In the genomic region with DNA sequence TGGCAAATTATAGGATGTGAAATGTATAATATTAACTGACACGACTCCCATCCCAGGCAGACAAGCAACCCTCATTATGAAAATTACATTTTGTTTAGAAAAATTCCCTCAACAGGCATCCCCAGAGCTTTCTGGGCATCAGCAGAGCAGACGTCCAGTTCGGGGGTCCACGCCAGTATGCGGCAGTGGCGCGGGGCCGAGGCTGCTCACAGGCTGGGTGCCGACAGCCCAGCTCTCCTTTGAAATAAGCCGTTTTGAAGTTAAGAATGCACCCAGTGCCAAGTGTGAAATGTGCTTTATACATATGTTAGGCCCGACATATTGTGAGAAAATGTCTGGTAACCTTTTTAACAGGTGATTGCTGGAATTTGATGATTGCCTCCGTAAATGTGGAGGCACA, we compare ENCODE assay signal across 23 cellular contexts. TPM values are rescaled to one million over a fixed set of nuclear protein-coding genes. Genes with fewer than 3 reads are reported as not detected.
A peak's percentile ranks its signal among the peaks of the same experiment; 100 is the strongest.
DNase-seq lines count a peak whose midpoint lies in the region; ATAC-seq and TF ChIP-seq lines count a peak whose summit lies in the region.
"Had no signal": no experiment of that assay in that cellular context is flagged by ENCODE, and none has a peak within 500 bp of the region (broad histone marks: within the 10 kb centered on the region; RNA-seq: fewer than 3 reads in every experiment).

No MANE protein-coding gene starts in this region.

- no peak overlapping the region for H3K4me3 Mint-ChIP-seq in stimulated activated naive CD8-positive, alpha-beta T cell treated with anti-CD3 and anti-CD28 coated beads, Interleukin-15, amount 100 ng/mL, for 72 hours
- H3K4me3 Mint-ChIP-seq: CD14-positive monocyte; CD4-positive, alpha-beta T cell; CD8-positive, alpha-beta memory T cell; GM23338; H9 had no signal

- H3K4me3 ChIP-seq in right atrium auricular region = no peak overlapping the region
- H3K4me3 ChIP-seq in mesenchymal stem cell (ENCODE audit: insufficient read depth in 1 of 2, low read depth in 1 of 2, low read length in 2 of 2) = no peak overlapping the region
- H3K4me3 ChIP-seq in neuronal stem cell (ENCODE audit: low read length in 2 of 2) = no peak overlapping the region
- H3K4me3 ChIP-seq: A549; BLaER1 treated with 17β-estradiol and CSF1 and Interleukin-3, amounts not matched to agents 10 nM and 100 nM; GM23338 had no signal

- H3K4me2 ChIP-seq in mesenchymal stem cell (ENCODE audit: low read length, poor library complexity, severe bottlenecking) (no peak overlapping the region), neuronal stem cell (ENCODE audit: insufficient read depth, low read length, poor library complexity, severe bottlenecking) (no peak overlapping the region)
- H3K4me2 ChIP-seq: A549; BLaER1 treated with 17β-estradiol and CSF1 and Interleukin-3, amounts not matched to agents 10 nM and 100 nM; GM23338 had no signal

- DNase-seq in right atrium auricular region (ENCODE audit: low spot score) = peak; percentile 11
- no peak for DNase-seq in Right ventricle myocardium inferior (ENCODE audit: missing footprints)
- no peak for DNase-seq in mesenchymal stem cell
- DNase-seq in neuronal stem cell (ENCODE audit: low spot score) = no peak
- DNase-seq in stimulated activated naive CD8-positive, alpha-beta T cell treated with anti-CD3 and anti-CD28 coated beads, Interleukin-15, amount 100 ng/mL, for 72 hours = no peak
- DNase-seq in stimulated activated CD8-positive, alpha-beta memory T cell treated with anti-CD3 and anti-CD28 coated beads, Interleukin-4, amount 100 ng/mL, for 48 hours = no peak
- DNase-seq: 8988T; ACHN; AML-193; BE2C; CD4-positive, alpha-beta T cell; DMS 273 treated with DMSO at 0.1 percent for 48 hours; DMS79; EL; GDM1; H9 had no signal

- no peak overlapping the region for H3K4ac ChIP-seq in mesenchymal stem cell (ENCODE audit: low read depth in 1 of 2, low read length in 2 of 2)
- no peak overlapping the region for H3K4ac ChIP-seq in neuronal stem cell (ENCODE audit: low read length)

- H2BK12ac ChIP-seq in mesenchymal stem cell (ENCODE audit: low read length in 2 of 2) (no peak overlapping the region), neuronal stem cell (ENCODE audit: low read length) (no peak overlapping the region)

- H3K27ac ChIP-seq in right atrium auricular region (no peak overlapping the region), mesenchymal stem cell (ENCODE audit: low read length, poor library complexity, severe bottlenecking) (no peak overlapping the region), neuronal stem cell (replicated peaks; ENCODE audit: low read length) (no peak overlapping the region)
- H3K27ac ChIP-seq: A549; BLaER1 treated with 17β-estradiol and CSF1 and Interleukin-3, amounts not matched to agents 10 nM and 100 nM had no signal

- H3K4me1 ChIP-seq in right atrium auricular region (no peaks in the 10 kb centered on the region), mesenchymal stem cell (ENCODE audit: control insufficient read depth, insufficient read depth, low read depth, low read length) (peaks cover 5% of the 10 kb centered on the region), neuronal stem cell (ENCODE audit: control insufficient read depth in 2 of 2, insufficient read depth in 1 of 2, low read depth in 1 of 2, low read length in 2 of 2) (peaks cover 2 to 7% of the 10 kb centered on the region in 2 donors)
- H3K4me1 ChIP-seq: A549; BE2C; BLaER1 treated with 17β-estradiol and CSF1 and Interleukin-3, amounts not matched to agents 10 nM and 100 nM had no signal

- H2BK15ac ChIP-seq in mesenchymal stem cell (ENCODE audit: low read depth, poor library complexity, severe bottlenecking) (no peak overlapping the region), neuronal stem cell (ENCODE audit: low read length) (no peak overlapping the region)

- no peak overlapping the region for H3K18ac ChIP-seq in mesenchymal stem cell (ENCODE audit: low read depth in 1 of 2, low read length in 2 of 2)
- no peak overlapping the region for H3K18ac ChIP-seq in neuronal stem cell (ENCODE audit: low read length)

- intact Hi-C loops in Right ventricle myocardium inferior (cut with DNase I) = no loop called here

- 99% methylated on average over 12 of the region's 12 CpGs for WGBS in mesenchymal stem cell
- no CpG with 5 or more reads among the region's 12 CpGs for WGBS in neuronal stem cell (ENCODE audit: extremely low coverage in 2 of 2, insufficient read length in 2 of 2, insufficient replicate concordance in 1 of 2), 2 donors

- H3K14ac ChIP-seq in mesenchymal stem cell (ENCODE audit: low read length in 2 of 2) (no peak overlapping the region), neuronal stem cell (ENCODE audit: low read length) (no peak overlapping the region)

- no peak overlapping the region for H3K9ac ChIP-seq in mesenchymal stem cell (ENCODE audit: low read length)
- no peak overlapping the region for H3K9ac ChIP-seq in neuronal stem cell (ENCODE audit: low read depth, low read length, poor library complexity)
- H3K9ac ChIP-seq: BLaER1 treated with 17β-estradiol and CSF1 and Interleukin-3, amounts not matched to agents 10 nM and 100 nM had no signal

- ATAC-seq in Right ventricle myocardium inferior = no peak
- ATAC-seq in stimulated activated naive CD8-positive, alpha-beta T cell treated with anti-CD3 and anti-CD28 coated beads, Interleukin-15, amount 100 ng/mL, for 72 hours = no peak
- ATAC-seq in HG03097 (IDR thresholded peaks at IDR 0.05; ENCODE audit: low FRiP score, unreplicated experiment) = no peak
- ATAC-seq: A549, GM23338, HCT116 had no signal

- TF ChIP-seq CTCF in right atrium auricular region (IDR thresholded peaks at IDR 0.05) = no peak

- H3K27ac Mint-ChIP-seq in stimulated activated naive CD8-positive, alpha-beta T cell treated with anti-CD3 and anti-CD28 coated beads, Interleukin-15, amount 100 ng/mL, for 72 hours = peak overlapping the region in 1 of 2 donors; percentile 80
- H3K27ac Mint-ChIP-seq: CD4-positive, alpha-beta T cell; CD8-positive, alpha-beta memory T cell; GM23338 had no signal

- no peaks in the 10 kb centered on the region for H3K9me3 Mint-ChIP-seq in stimulated activated naive CD8-positive, alpha-beta T cell treated with anti-CD3 and anti-CD28 coated beads, Interleukin-15, amount 100 ng/mL, for 72 hours
- H3K9me3 Mint-ChIP-seq: CD14-positive monocyte; CD4-positive, alpha-beta T cell; CD8-positive, alpha-beta memory T cell; H9 had no signal

- H3K79me1 ChIP-seq in mesenchymal stem cell (replicated peaks; ENCODE audit: low read length, poor library complexity, severe bottlenecking) = peaks cover 20% of the 10 kb centered on the region
- H3K79me1 ChIP-seq in neuronal stem cell (ENCODE audit: low read depth, low read length) = no peaks in the 10 kb centered on the region

- H4K8ac ChIP-seq in mesenchymal stem cell (ENCODE audit: low read length) = no peak overlapping the region
- no peak overlapping the region for H4K8ac ChIP-seq in neuronal stem cell (ENCODE audit: low read depth, low read length)

- H4K91ac ChIP-seq in mesenchymal stem cell (ENCODE audit: low read length) = no peak overlapping the region
- no peak overlapping the region for H4K91ac ChIP-seq in neuronal stem cell (ENCODE audit: low read depth, low read length, poor library complexity)

- H2AFZ ChIP-seq in mesenchymal stem cell (ENCODE audit: low read depth, low read length) (no peak overlapping the region), neuronal stem cell (ENCODE audit: low read length) (no peak overlapping the region)
- H2AFZ ChIP-seq: GM23338 had no signal

- H3K9me3 ChIP-seq in right atrium auricular region = no peaks in the 10 kb centered on the region
- H3K9me3 ChIP-seq in mesenchymal stem cell (ENCODE audit: control insufficient read depth, low read length) = no peaks in the 10 kb centered on the region
- H3K9me3 ChIP-seq in neuronal stem cell (replicated peaks in 1 of 2; ENCODE audit: control insufficient read depth in 2 of 2, insufficient read depth in 1 of 2, low read depth in 1 of 2, low read length in 2 of 2) = peaks cover 3 to 5% of the 10 kb centered on the region in 2 donors
- H3K9me3 ChIP-seq: A549; BE2C; BLaER1 treated with 17β-estradiol and CSF1 and Interleukin-3, amounts not matched to agents 10 nM and 100 nM had no signal

- H3K27me3 ChIP-seq in right atrium auricular region (no peaks in the 10 kb centered on the region), mesenchymal stem cell (ENCODE audit: control insufficient read depth in 1 of 2, insufficient read depth in 1 of 2, low read length in 2 of 2) (no peaks in the 10 kb centered on the region), neuronal stem cell (ENCODE audit: control insufficient read depth in 3 of 3, insufficient read depth in 3 of 3, low read depth in 1 of 3, low read length in 3 of 3) (peaks cover 0 to 2% (median 0%) of the 10 kb centered on the region in 3 experiments)
- H3K27me3 ChIP-seq: BE2C; BLaER1 treated with 17β-estradiol and CSF1 and Interleukin-3, amounts not matched to agents 10 nM and 100 nM had no signal

- H3K23ac ChIP-seq in mesenchymal stem cell (ENCODE audit: low read length in 2 of 2) (no peak overlapping the region), neuronal stem cell (ENCODE audit: low read depth, low read length, poor library complexity) (peak overlapping the region; percentile 8)

- no peak overlapping the region for H2BK5ac ChIP-seq in mesenchymal stem cell (ENCODE audit: low read depth, low read length, poor library complexity, severe bottlenecking)
- no peak overlapping the region for H2BK5ac ChIP-seq in neuronal stem cell (ENCODE audit: low read length)

- H3K4me1 Mint-ChIP-seq in stimulated activated naive CD8-positive, alpha-beta T cell treated with anti-CD3 and anti-CD28 coated beads, Interleukin-15, amount 100 ng/mL, for 72 hours = no peaks in the 10 kb centered on the region
- H3K4me1 Mint-ChIP-seq: CD14-positive monocyte; CD8-positive, alpha-beta memory T cell had no signal

- peaks cover 7% of the 10 kb centered on the region for H3K27me3 Mint-ChIP-seq in stimulated activated naive CD8-positive, alpha-beta T cell treated with anti-CD3 and anti-CD28 coated beads, Interleukin-15, amount 100 ng/mL, for 72 hours
- H3K27me3 Mint-ChIP-seq: CD4-positive, alpha-beta T cell; CD8-positive, alpha-beta memory T cell had no signal

- peak overlapping the region; percentile 15 for H2AK5ac ChIP-seq in mesenchymal stem cell (ENCODE audit: low read length, severe bottlenecking)
- H2AK5ac ChIP-seq in neuronal stem cell (ENCODE audit: low read depth, low read length) = no peak overlapping the region

- peaks cover 22% of the 10 kb centered on the region for H3K36me3 ChIP-seq in right atrium auricular region
- peaks cover 46 to 61% of the 10 kb centered on the region in 2 experiments for H3K36me3 ChIP-seq in mesenchymal stem cell (ENCODE audit: control insufficient read depth in 1 of 2, insufficient read depth in 2 of 2, low read depth in 1 of 2, low read length in 2 of 2)
- H3K36me3 ChIP-seq in neuronal stem cell (replicated peaks in 1 of 2; ENCODE audit: control insufficient read depth in 2 of 2, insufficient read depth in 2 of 2, low read length in 2 of 2) = peaks cover 18 to 62% of the 10 kb centered on the region in 2 donors

- no peak overlapping the region for H2BK120ac ChIP-seq in mesenchymal stem cell (ENCODE audit: low read depth, low read length)
- H2BK120ac ChIP-seq in neuronal stem cell (ENCODE audit: low read depth, low read length) = no peak overlapping the region

RNA-seq across cellular contexts. Expression of gene RPP40, which starts 50.4 kb away (rescaled TPM):
- total RNA-seq in right atrium auricular region = 1 to 10 TPM; 2.4 to 6.1 TPM
- total RNA-seq in Right ventricle myocardium inferior = 4.2 TPM
- 12.2 TPM for polyA plus RNA-seq in mesenchymal stem cell (2013, experiment 1 of 2)
- 12.9 TPM for polyA plus RNA-seq in mesenchymal stem cell (2013, experiment 2 of 2)
- 8.5 TPM for polyA plus RNA-seq in neuronal stem cell (2013, experiment 1 of 2)
- polyA plus RNA-seq in neuronal stem cell (2013, experiment 2 of 2) = 9.8 TPM
